1 cellular context compared by ENCODE assay signal in genomic region chr14:75279153-75279738, GRCh38.
A peak's percentile ranks its signal among the peaks of the same experiment; 100 is the strongest.
TF ChIP-seq lines count a peak whose summit lies in the region.

No MANE protein-coding gene starts in this region.

TF ChIP-seq in HepG2, 621 proteins besides CTCF, POLR2A, EP300 and RAD21 (continued from another document):
- TF ChIP-seq ZBTB4 (CRISPR knock-in tag; IDR thresholded peaks at IDR 0.05; ENCODE audit: borderline replicate concordance) (0 out of 2 replicates have a peak, but pooled peaks have one; percentile 5), SP2 (CRISPR knock-in tag; IDR thresholded peaks at IDR 0.05) (no peak), HDAC1 (CRISPR knock-in tag; IDR thresholded peaks at IDR 0.05) (0 out of 2 replicates have a peak, but pooled peaks have one; percentile 2), MTF2 (CRISPR knock-in tag; IDR thresholded peaks at IDR 0.05; ENCODE audit: borderline replicate concordance) (0 out of 2 replicates have a peak, but pooled peaks have one; percentile 66), HOMEZ (CRISPR knock-in tag; IDR thresholded peaks at IDR 0.05; ENCODE audit: low read depth) (0 out of 2 replicates have a peak, but pooled peaks have one; percentile 7), NFIB (CRISPR knock-in tag; IDR thresholded peaks at IDR 0.05; ENCODE audit: borderline replicate concordance) (peak; percentile 63; the same call in 1 of the 2 replicates), ZBTB7A (CRISPR knock-in tag; IDR thresholded peaks at IDR 0.05) (no peak), ASH2L (IDR thresholded peaks at IDR 0.05; ENCODE audit: insufficient read length, low read depth, low read length) (peak; percentile 47), ZMYM4 (CRISPR knock-in tag; IDR thresholded peaks at IDR 0.05) (no peak), ZNF510 (CRISPR knock-in tag; IDR thresholded peaks at IDR 0.05; ENCODE audit: low read depth) (0 out of 2 replicates have a peak, but pooled peaks have one; percentile 39), ZNF607 (CRISPR knock-in tag; IDR thresholded peaks at IDR 0.05; ENCODE audit: borderline replicate concordance) (0 out of 2 replicates have a peak, but pooled peaks have one; percentile 8)
TF ChIP-seq in HepG2: peak in this region for 15.
